8 cellular contexts compared by ENCODE assay signal in genomic region chr15:101723161-101723873, GRCh38. TPM values are rescaled to one million over a fixed set of nuclear protein-coding genes. Genes with fewer than 3 reads are reported as not detected.
DNase-seq lines count a peak whose midpoint lies in the region; ATAC-seq and TF ChIP-seq lines count a peak whose summit lies in the region.

No MANE protein-coding gene starts in this region.

- ATAC-seq in GM19351 (IDR thresholded peaks at IDR 0.05; ENCODE audit: unreplicated experiment) (peak; percentile 46), HG03520 (IDR thresholded peaks at IDR 0.05; ENCODE audit: unreplicated experiment) (peak; percentile 38)
- ATAC-seq in central memory CD8-positive, alpha-beta T cell (replicated peaks; ENCODE audit: extremely low read depth, poor library complexity, severe bottlenecking): no peak

- POLR2A ChIA-PET in Caco-2 (lab: Charles Lee): interaction anchor here (1.0 kb wide), 1 partner anchor 12 kb away, joined by 6 read pairs; no protein-coding TSS in a partner anchor

- H3K27me3 ChIP-seq in Caco-2 (replicated peaks; ENCODE audit: control insufficient read depth, insufficient read depth, low read length): no peaks in the 10 kb centered on the region

- H3K36me3 ChIP-seq in Caco-2 (ENCODE audit: control insufficient read depth, insufficient read depth, low read length) (peaks cover 2% of the 10 kb centered on the region; the same call in 1 of the 2 replicates), mesodermal cell (ENCODE audit: control insufficient read depth, insufficient read depth, low read length) (peaks cover 33% of the 10 kb centered on the region)

- peaks cover 22% of the 10 kb centered on the region for H3K36me3 Mint-ChIP-seq in Caco-2 (ENCODE audit: insufficient read depth, unreplicated experiment)
- peaks cover 26% of the 10 kb centered on the region for H3K36me3 Mint-ChIP-seq in central memory CD8-positive, alpha-beta T cell (ENCODE audit: insufficient read depth)

- H3K27ac Mint-ChIP-seq in Caco-2 (ENCODE audit: unreplicated experiment): peak overlapping the region; percentile 50
- H3K27ac Mint-ChIP-seq in central memory CD8-positive, alpha-beta T cell (ENCODE audit: low read depth): peak overlapping the region; percentile 83

- H3K4me1 Mint-ChIP-seq in Caco-2 (ENCODE audit: low read depth, unreplicated experiment): peaks cover 6% of the 10 kb centered on the region
- peaks cover 40% of the 10 kb centered on the region for H3K4me1 Mint-ChIP-seq in central memory CD8-positive, alpha-beta T cell

- peak overlapping the region; percentile 75 for H3K27ac ChIP-seq in mesodermal cell (ENCODE audit: low read depth, low read length, severe bottlenecking)
- H3K27ac ChIP-seq in temporal lobe (ENCODE audit: low read depth, low read length): peak overlapping the region; percentile 51

- intact Hi-C loops in Caco-2 (cut with micrococcal nuclease; ENCODE audit: unreplicated experiment): no loop called here

- H3K9me3 Mint-ChIP-seq in Caco-2 (ENCODE audit: unreplicated experiment): no peaks in the 10 kb centered on the region
- no peaks in the 10 kb centered on the region for H3K9me3 Mint-ChIP-seq in central memory CD8-positive, alpha-beta T cell

- CTCF ChIA-PET in Caco-2 (lab: Charles Lee): interaction anchor here (1.3 kb wide), 1 partner anchor 68 kb away, joined by 4 read pairs; no protein-coding TSS in a partner anchor

- DNase-seq in Caco-2 (no peak), T-helper 1 cell (peak in 4 of 5 donors; percentile 14 to 57 (median 20)), UCSD-AML1 (lab: John Stamatoyannopoulos, UW; ENCODE audit: unreplicated experiment) (no peak)
- no peak for DNase-seq in central memory CD8-positive, alpha-beta T cell (ENCODE audit: low spot score in 2 of 2)

- TF ChIP-seq CTCF in Caco-2 (IDR thresholded peaks at IDR 0.05; ENCODE audit: insufficient read depth in 1 of 2, low read depth in 1 of 2, low read length in 1 of 2, severe bottlenecking in 1 of 2, unreplicated experiment in 1 of 2): no peak

- H3K27me3 Mint-ChIP-seq in Caco-2 (ENCODE audit: insufficient read depth, unreplicated experiment): no peaks in the 10 kb centered on the region
- H3K27me3 Mint-ChIP-seq in central memory CD8-positive, alpha-beta T cell: no peaks in the 10 kb centered on the region

- H3K4me3 Mint-ChIP-seq in Caco-2 (ENCODE audit: unreplicated experiment): peak overlapping the region; percentile 73
- H3K4me3 Mint-ChIP-seq in central memory CD8-positive, alpha-beta T cell: peak overlapping the region; percentile 86

- 17 to 22% methylated on average over 3 to 5 of the region's 8 CpGs for WGBS in mesodermal cell (ENCODE audit: insufficient coverage in 2 of 2), 2 experiments

- H3K4me3 ChIP-seq in Caco-2 (ENCODE audit: low read depth, low read length) (peak overlapping the region; percentile 61), mesodermal cell (ENCODE audit: extremely low read depth, insufficient read depth, low read length, poor library complexity, severe bottlenecking) (peak overlapping the region; percentile 60)

- no peaks in the 10 kb centered on the region for H3K9me3 ChIP-seq in Caco-2
- no peaks in the 10 kb centered on the region for H3K9me3 ChIP-seq in mesodermal cell (ENCODE audit: control insufficient read depth, low read length)

- H3K4me1 ChIP-seq in Caco-2: peaks cover 5% of the 10 kb centered on the region
- H3K4me1 ChIP-seq in mesodermal cell (ENCODE audit: control insufficient read depth, insufficient read depth, low read length, poor library complexity, severe bottlenecking): peaks cover 2% of the 10 kb centered on the region

- TSS peak; percentile 48 for BruUV-seq in Caco-2 (replicated peaks; lab: Mats Ljungman, UMichigan)

RNA-seq across cellular contexts. Expression of gene TARS3, which starts 1.0 kb away (rescaled TPM):
- total RNA-seq in Caco-2 (2022): 9.8 and 11.5 TPM in 2 replicates
- 11.9 TPM for polyA plus RNA-seq in mesodermal cell (2013, experiment 1 of 2)
- 15.5 TPM for polyA plus RNA-seq in mesodermal cell (2013, experiment 2 of 2)
- total RNA-seq in temporal lobe: 32.7 TPM

Comparison
In these comparisons a context has a peak if more than half of its experiments do, and no peak if none do; other contexts are left out.
1. DNase-seq: peak in T-helper 1 cell (4 of 5); none in Caco-2 (0 of 2), central memory CD8-positive, alpha-beta T cell (0 of 2) and UCSD-AML1 (single experiment).